8 cellular contexts compared by ENCODE assay signal in genomic region chr3:39107874-39108308, GRCh38. TPM values are rescaled to one million over a fixed set of nuclear protein-coding genes. Genes with fewer than 3 reads are reported as not detected.
DNase-seq lines count a peak whose midpoint lies in the region; ATAC-seq, FAIRE-seq and TF ChIP-seq lines count a peak whose summit lies in the region.

No MANE protein-coding gene starts in this region.

- peaks cover 53% of the 10 kb centered on the region for H3K4me1 Mint-ChIP-seq in brain

- peak; percentile 10 for DNase-seq in HTR-8/SVneo (ENCODE audit: insufficient read length, low spot score)
- DNase-seq in left lobe of liver (ENCODE audit: low spot score) = no peak
- no peak for DNase-seq in NCI-H146 (lab: John Stamatoyannopoulos, UW)
- DNase-seq in HuH-7.5 (ENCODE audit: low spot score) = no peak

- peak overlapping the region; percentile 87 for H3K27ac ChIP-seq in temporal lobe (ENCODE audit: low read depth, low read length)

- TF ChIP-seq CTCF in GM12875 (IDR thresholded peaks at IDR 0.05; ENCODE audit: borderline replicate concordance, insufficient read depth, low read depth, low read length) (no peak), brain (conservative IDR thresholded peaks at IDR 0.05) (no peak)

- no peak for FAIRE-seq in HTR-8/SVneo (lab: Jason Lieb, UNC)

- peak overlapping the region; percentile 94 for H3K4me3 ChIP-seq in GM12875 (ENCODE audit: low read depth, low read length)

- peak overlapping the region; percentile 93 to 99 (median 97) for H3K27ac Mint-ChIP-seq in brain

- H3K27me3 Mint-ChIP-seq in brain = peaks cover 13% of the 10 kb centered on the region

- H3K4me3 Mint-ChIP-seq in brain = peak overlapping the region; percentile 93 to 98 (median 95)

- H3K9me3 Mint-ChIP-seq in brain = no peaks in the 10 kb centered on the region

- ATAC-seq in left lobe of liver (peak; percentile 59), HG02623 (IDR thresholded peaks at IDR 0.05; ENCODE audit: unreplicated experiment) (no peak)

- no peaks in the 10 kb centered on the region for H3K36me3 Mint-ChIP-seq in brain

RNA-seq across cellular contexts. Expression of gene TTC21A, which starts 0.4 kb away (rescaled TPM):
- polyA plus RNA-seq in brain (ENCODE audit: insufficient read depth, low read depth, low replicate concordance) = 1.7 TPM
- total RNA-seq in left lobe of liver (2.3 TPM), temporal lobe (2.0 TPM)

RNA-seq across cellular contexts. Expression of gene GORASP1, which starts 0.5 kb away (rescaled TPM):
- 34.3 TPM for polyA plus RNA-seq in brain (ENCODE audit: insufficient read depth, low read depth, low replicate concordance)
- total RNA-seq in left lobe of liver (39.4 TPM), temporal lobe (18.2 TPM)

RNA-seq across cellular contexts. Expression of gene CSRNP1, which starts 45.5 kb away (rescaled TPM):
- polyA plus RNA-seq in brain (ENCODE audit: insufficient read depth, low read depth, low replicate concordance) = 9.0 TPM
- total RNA-seq in left lobe of liver = 9.0 TPM
- 3.7 TPM for total RNA-seq in temporal lobe

RNA-seq across cellular contexts. Expression of gene WDR48, which starts 56.1 kb away (rescaled TPM):
- polyA plus RNA-seq in brain (ENCODE audit: insufficient read depth, low read depth, low replicate concordance) = 24.9 TPM
- total RNA-seq in left lobe of liver (12.1 TPM), temporal lobe (88.0 TPM)

RNA-seq across cellular contexts. Expression of gene SCN11A, which starts 56.1 kb away (rescaled TPM):
- not detected for polyA plus RNA-seq in brain (ENCODE audit: insufficient read depth, low read depth, low replicate concordance)
- total RNA-seq in left lobe of liver (0.15 TPM), temporal lobe (0.25 TPM)
